In genomic region chr17:18526099-18526498, GRCh38 we compare ENCODE assay signal across 10 cellular contexts. TPM values are rescaled to one million over a fixed set of nuclear protein-coding genes. Genes with fewer than 3 reads are reported as not detected.
"Had no signal": no experiment of that assay in that cellular context is flagged by ENCODE, and none has a peak within 500 bp of the region (broad histone marks: within the 10 kb centered on the region; RNA-seq: fewer than 3 reads in every experiment).

No MANE protein-coding gene starts in this region.

RNA-seq across cellular contexts. Expression of gene LGALS9C, which starts 49.5 kb away (rescaled TPM):
- total RNA-seq: hepatocyte, kidney, kidney epithelial cell, left cardiac atrium, left ventricle myocardium inferior, left ventricle myocardium superior, lung microvascular endothelial cell, mesenteric fat pad, mesothelial cell of epicardium, myocyte had no signal
